Comparison of ENCODE assay signal across 9 cellular contexts in genomic region chrX:153794897-153795816, GRCh38. TPM values are rescaled to one million over a fixed set of nuclear protein-coding genes. Genes with fewer than 3 reads are reported as not detected.
DNase-seq lines count a peak whose midpoint lies in the region; ATAC-seq and TF ChIP-seq lines count a peak whose summit lies in the region.
"Had no signal": no experiment of that assay in that cellular context is flagged by ENCODE, and none has a peak within 500 bp of the region (broad histone marks: within the 10 kb centered on the region; RNA-seq: fewer than 3 reads in every experiment).

No MANE protein-coding gene starts in this region.

- H3K4me3 ChIP-seq in GM12865 (ENCODE audit: low read depth, low read length) = peak overlapping the region; percentile 85
- H3K4me3 ChIP-seq in OCI-LY7 (ENCODE audit: low read depth, low read length, poor library complexity, severe bottlenecking) = peak overlapping the region; percentile 100
- peak overlapping the region; percentile 83 for H3K4me3 ChIP-seq in coronary artery
- peak overlapping the region; percentile 51 for H3K4me3 ChIP-seq in mucosa of descending colon
- peak overlapping the region; percentile 59 to 61 for H3K4me3 ChIP-seq in vagina

- peak overlapping the region; percentile 39; the same call in 1 of the 2 replicates for H2AFZ ChIP-seq in OCI-LY7 (ENCODE audit: low read length)

- DNase-seq in GM12865 (ENCODE audit: low read depth) (no peak), OCI-LY7 (ENCODE audit: low spot score) (peak; percentile 14), coronary artery (ENCODE audit: low spot score) (no peak), mucosa of descending colon (peak in 1 of 3 donors; percentile 15), vagina (ENCODE audit: extremely low spot score in 2 of 2) (no peak), NCI-H187 (lab: John Stamatoyannopoulos, UW) (no peak), NCI-H1930 (lab: John Stamatoyannopoulos, UW) (no peak), NCI-H524 treated with DMSO at 0.1 percent for 48 hours (lab: John Stamatoyannopoulos, UW) (no peak)

- H3K36me3 ChIP-seq in OCI-LY7 (ENCODE audit: insufficient read depth, low read length) (peaks cover 43% of the 10 kb centered on the region), mucosa of descending colon (ENCODE audit: low read depth) (no peaks in the 10 kb centered on the region), vagina (peaks cover 0 to 21% of the 10 kb centered on the region in 2 donors)

- no peaks in the 10 kb centered on the region for H3K27me3 ChIP-seq in vagina

- no peaks in the 10 kb centered on the region for H3K9me2 ChIP-seq in OCI-LY7 (ENCODE audit: insufficient read depth, low read length)

- H3K4me1 ChIP-seq in OCI-LY7 (ENCODE audit: insufficient read depth, low read length, poor library complexity, severe bottlenecking) (peaks cover 14% of the 10 kb centered on the region), mucosa of descending colon (ENCODE audit: low read depth) (peaks cover 3% of the 10 kb centered on the region), vagina (peaks cover 41% of the 10 kb centered on the region)

- intact Hi-C loops in OCI-LY7 (cut with micrococcal nuclease; ENCODE audit: unreplicated experiment) (loop anchor here (1.0 to 5.0 kb wide), 2 partner anchors 130 to 172 kb away; no protein-coding TSS in a partner anchor), mucosa of descending colon (cut with DNase I, micrococcal nuclease) (no loop called here), vagina (cut with DNase I) (no loop called here)

- no peaks in the 10 kb centered on the region for H3K9me3 ChIP-seq in OCI-LY7 (ENCODE audit: low read length)
- no peaks in the 10 kb centered on the region for H3K9me3 ChIP-seq in mucosa of descending colon
- no peaks in the 10 kb centered on the region for H3K9me3 ChIP-seq in vagina

- TSS peak; percentile 85 for BruUV-seq in OCI-LY7 (replicated peaks; lab: Mats Ljungman, UMichigan)

- peak; percentile 5 for ATAC-seq in mucosa of descending colon

- no peaks in the 10 kb centered on the region for H4K20me1 ChIP-seq in OCI-LY7 (ENCODE audit: insufficient read depth, low read length)

- peak overlapping the region; percentile 90 for H3K4me2 ChIP-seq in OCI-LY7 (ENCODE audit: low read length)

- no peak for TF ChIP-seq POLR2A in vagina (IDR thresholded peaks at IDR 0.05)

- H3K27ac ChIP-seq in OCI-LY7 (ENCODE audit: low read depth, low read length, poor library complexity, severe bottlenecking) (peak overlapping the region; percentile 59), coronary artery (peak overlapping the region; percentile 63 to 96), vagina (peak overlapping the region; percentile 85)

- POLR2A ChIA-PET in OCI-LY7 (lab: Charles Lee) = interaction anchor here (1.1 to 1.2 kb wide), 2 partner anchors 127 to 130 kb away, joined by 3 to 4 read pairs; no protein-coding TSS in a partner anchor

- CTCF ChIA-PET in OCI-LY7 (lab: Charles Lee; ENCODE audit: unreplicated experiment) = no interaction called here

- peaks cover 32% of the 10 kb centered on the region for H3K79me2 ChIP-seq in OCI-LY7 (ENCODE audit: insufficient read depth, low read depth, low read length)

- TF ChIP-seq CTCF in GM12865 (IDR thresholded peaks at IDR 0.05; ENCODE audit: insufficient read depth, low read depth, low read length, missing control alignments) = no peak
- no peak for TF ChIP-seq CTCF in OCI-LY7 (conservative IDR thresholded peaks at IDR 0.05; ENCODE audit: low read length)
- no peak for TF ChIP-seq CTCF in coronary artery (IDR thresholded peaks at IDR 0.05)
- no peak for TF ChIP-seq CTCF in mucosa of descending colon (IDR thresholded peaks at IDR 0.05)
- TF ChIP-seq CTCF in vagina (IDR thresholded peaks at IDR 0.05) = no peak

RNA-seq across cellular contexts. Expression of gene SSR4, which starts 0.7 kb away (rescaled TPM):
- 121 and 165 TPM in 2 replicates for total RNA-seq in OCI-LY7 (2014; rRNA removed; shearing (Covaris generic))
- 156 and 186 TPM in 2 replicates for total RNA-seq in OCI-LY7 (2022)
- total RNA-seq in mucosa of descending colon = 100 to 1,000 TPM; 129 to 297 (median 174) TPM
- total RNA-seq in vagina = 250 TPM

RNA-seq across cellular contexts. Expression of gene IDH3G, which starts 1.0 kb away (rescaled TPM):
- total RNA-seq in OCI-LY7 (2014; rRNA removed; shearing (Covaris generic)) = 52.5 and 53.2 TPM in 2 replicates
- 47.5 and 51.8 TPM in 2 replicates for total RNA-seq in OCI-LY7 (2022)
- 10 to 100 TPM; 57.8 to 89.9 (median 79.3) TPM for total RNA-seq in mucosa of descending colon
- total RNA-seq in vagina = 118 TPM

RNA-seq across cellular contexts. Expression of gene SRPK3, which starts 14.3 kb away (rescaled TPM):
- not detected in 2 replicates for total RNA-seq in OCI-LY7 (2014; rRNA removed; shearing (Covaris generic))
- total RNA-seq in OCI-LY7 (2022) (not detected in 2 replicates), mucosa of descending colon (1 to 10 TPM in 2 of 3 donors, under 1 TPM in 1; 0.55 to 4.6 (median 1.0) TPM), vagina (0.25 TPM)
- total RNA-seq: T-helper 2 cell treated with Interferon-gamma antibody and Interleukin-4, amounts not matched to agents 100 ng/mL and 5 ng/mL, for 36 hours had no signal

RNA-seq across cellular contexts. Expression of gene PLXNB3, which starts 31.1 kb away (rescaled TPM):
- not detected in 2 replicates for total RNA-seq in OCI-LY7 (2014; rRNA removed; shearing (Covaris generic))
- not detected in 2 replicates for total RNA-seq in OCI-LY7 (2022)
- 10 to 100 TPM in 1 of 3 donors, 1 to 10 TPM in 2; 3.0 to 44.9 (median 3.3) TPM for total RNA-seq in mucosa of descending colon
- 36.1 TPM for total RNA-seq in vagina

RNA-seq across cellular contexts. Expression of gene PDZD4, which starts 35.2 kb away (rescaled TPM):
- not detected in 2 replicates for total RNA-seq in OCI-LY7 (2014; rRNA removed; shearing (Covaris generic))
- total RNA-seq in OCI-LY7 (2022) (not detected in 2 replicates), mucosa of descending colon (10 to 100 TPM in 1 of 3 donors, 1 to 10 TPM in 2; 1.5 to 24.2 (median 2.8) TPM), vagina (10.3 TPM)
